ENCODE assay signal across 9 cellular contexts in the genomic region with DNA sequence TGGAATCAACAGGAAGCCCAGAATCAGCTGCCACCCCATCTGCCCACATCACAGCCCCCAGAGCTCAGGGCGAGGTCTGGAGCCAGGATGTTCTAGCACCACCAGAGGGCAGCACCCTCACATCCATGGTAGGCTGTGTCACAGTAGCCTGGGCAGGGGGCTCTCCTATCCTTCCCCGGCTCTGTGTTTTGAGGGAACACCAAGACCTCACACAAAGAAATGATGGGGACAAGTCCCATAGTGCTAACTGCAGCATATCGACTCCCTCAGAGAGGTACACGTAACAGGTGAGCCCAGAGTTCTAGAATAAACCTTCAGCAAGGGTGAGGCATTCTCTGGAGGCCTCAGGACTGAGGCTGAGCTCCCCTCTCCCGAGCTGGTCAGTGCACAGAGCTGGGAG. TPM values are rescaled to one million over a fixed set of nuclear protein-coding genes. Genes with fewer than 3 reads are reported as not detected.
DNase-seq lines count a peak whose midpoint lies in the region; ATAC-seq and TF ChIP-seq lines count a peak whose summit lies in the region.
"Had no signal": no experiment of that assay in that cellular context is flagged by ENCODE, and none has a peak within 500 bp of the region (broad histone marks: within the 10 kb centered on the region; RNA-seq: fewer than 3 reads in every experiment).

No MANE protein-coding gene starts in this region.

- intact Hi-C loops in left colon (cut with DNase I, micrococcal nuclease): loop anchor here (2.0 to 10.0 kb wide), 3 partner anchors 104 to 257 kb away; no protein-coding TSS in a partner anchor
- intact Hi-C loops in posterior vena cava (cut with DNase I): loop anchor here (2.0 to 10.0 kb wide), 5 partner anchors 101 to 287 kb away; no protein-coding TSS in a partner anchor

- TF ChIP-seq CTCF in cardiac fibroblast (IDR thresholded peaks at IDR 0.05; ENCODE audit: low read depth, low read length): peak; percentile 91

- DNase-seq in NCI-H2081 (lab: John Stamatoyannopoulos, UW) (peak; percentile 43 to 44), NCI-H2081 treated with DMSO at 0.1 percent for 48 hours (lab: John Stamatoyannopoulos, UW) (no peak), NCI-H1694 (lab: John Stamatoyannopoulos, UW) (peak; percentile 85), cardiac fibroblast (ENCODE audit: low read depth in 2 of 2) (peak; percentile 57 to 58), left colon (peak; percentile 51 to 88), posterior vena cava (ENCODE audit: low spot score) (no peak)
- DNase-seq in activated CD4-positive, CD25-positive, alpha-beta regulatory T cell (lab: John Stamatoyannopoulos, UW): peak; percentile 53 to 64 (median 58)
- DNase-seq in stimulated activated CD4-positive, alpha-beta T cell treated with anti-CD3 and anti-CD28 coated beads, TNF-alpha, amount 100 ng/mL, for 1 hour (ENCODE audit: low read depth in 3 of 3, low spot score in 1 of 3): peak in 2 of 3 donors; percentile 38 to 68

- ATAC-seq in left colon: no peak

- no peak overlapping the region for H3K4me3 ChIP-seq in cardiac fibroblast (replicated peaks in 1 of 2; ENCODE audit: low read depth in 2 of 2, low read length in 2 of 2)
- H3K4me3 ChIP-seq: BLaER1 treated with 17β-estradiol and CSF1 and Interleukin-3, amounts not matched to agents 10 nM and 100 nM had no signal

RNA-seq across cellular contexts. Expression of gene KCNC4, which starts 2.3 kb away (rescaled TPM):
- total RNA-seq in left colon: 1 to 10 TPM; 7.0 to 8.1 TPM
- 10 to 100 TPM in 1 of 2 donors, 1 to 10 TPM in 1; 9.3 to 15.5 TPM for total RNA-seq in posterior vena cava

RNA-seq across cellular contexts. Expression of gene SLC6A17, which starts 57.5 kb away (rescaled TPM):
- total RNA-seq in left colon (under 1 TPM; 0.06 to 0.09 TPM), posterior vena cava (1 to 10 TPM in 1 of 2 donors, under 1 TPM in 1; 0.51 to 1.8 TPM)

Comparison
In these comparisons a context has a peak if more than half of its experiments do, and no peak if none do; other contexts are left out.
1. DNase-seq: peak in NCI-H2081 (2 of 2), NCI-H1694 (single experiment), activated CD4-positive, CD25-positive, alpha-beta regulatory T cell (4 of 4), cardiac fibroblast (2 of 2), left colon (2 of 2) and stimulated activated CD4-positive, alpha-beta T cell treated with anti-CD3 and anti-CD28 coated beads, TNF-alpha, amount 100 ng/mL, for 1 hour (2 of 3); none in NCI-H2081 treated with DMSO at 0.1 percent for 48 hours (single experiment) and posterior vena cava (single experiment).